In genomic region chr3:177538064-177538742, GRCh38 we compare ENCODE assay signal across 9 cellular contexts.
DNase-seq lines count a peak whose midpoint lies in the region; ATAC-seq, FAIRE-seq and TF ChIP-seq lines count a peak whose summit lies in the region.
"Had no signal": no experiment of that assay in that cellular context is flagged by ENCODE, and none has a peak within 500 bp of the region (broad histone marks: within the 10 kb centered on the region; RNA-seq: fewer than 3 reads in every experiment).

No MANE protein-coding gene starts in this region.

- TF ChIP-seq CTCF in VCaP (conservative IDR thresholded peaks at IDR 0.05) (no peak), gastrocnemius medialis (IDR thresholded peaks at IDR 0.05 in 4 of 5, conservative IDR thresholded peaks at IDR 0.05 in 1 of 5) (no peak)

- in situ Hi-C loops in gastrocnemius medialis (cut with MboI; ENCODE audit: low sequenced_read_pairs in 4 of 4) = no loop called here

- no peaks in the 10 kb centered on the region for H3K27me3 ChIP-seq in gastrocnemius medialis

- H3K4me1 ChIP-seq in gastrocnemius medialis = peaks cover 10 to 24% of the 10 kb centered on the region in 2 donors

- TF ChIP-seq POLR2A in H54 (IDR thresholded peaks at IDR 0.05; ENCODE audit: low read depth, low read length) = no peak
- TF ChIP-seq POLR2A in gastrocnemius medialis (IDR thresholded peaks at IDR 0.05) = no peak

- peak; percentile 20 for FAIRE-seq in H54 (lab: Jason Lieb, UNC)

- peak overlapping the region; percentile 91 for H3K27ac ChIP-seq in VCaP
- no peak overlapping the region for H3K27ac ChIP-seq in gastrocnemius medialis

- ATAC-seq in gastrocnemius medialis = peak; percentile 66 to 76
- ATAC-seq in GM21447 (IDR thresholded peaks at IDR 0.05; ENCODE audit: unreplicated experiment) = no peak

- intact Hi-C loops in gastrocnemius medialis (cut with DNase I; ENCODE audit: low total_unique reads) = no loop called here

- no peak overlapping the region for H3K4me3 ChIP-seq in gastrocnemius medialis

- H3K36me3 ChIP-seq in gastrocnemius medialis = no peaks in the 10 kb centered on the region

- no peak for DNase-seq in H54 (ENCODE audit: insufficient read length, low spot score)
- peak; percentile 77 for DNase-seq in globus pallidus (ENCODE audit: low spot score)
- DNase-seq in gastrocnemius medialis = peak; percentile 39 to 46
- no peak for DNase-seq in NCI-H774 (lab: John Stamatoyannopoulos, UW)
- DNase-seq in NCI-H187 (lab: John Stamatoyannopoulos, UW) = no peak
- no peak for DNase-seq in stimulated activated naive CD4-positive, alpha-beta T cell (lab: John Stamatoyannopoulos, UW)
- DNase-seq: activated CD4-positive, alpha-beta T cell treated with anti-CD3 and anti-CD28 coated beads, Interleukin-2, amount 50 U/mL, for 1 hour had no signal

- H3K9me3 ChIP-seq in gastrocnemius medialis = no peaks in the 10 kb centered on the region

Comparison
In these comparisons a context has a peak if more than half of its experiments do, and no peak if none do; other contexts are left out.
1. DNase-seq: peak in globus pallidus (single experiment) and gastrocnemius medialis (2 of 2); none in H54 (single experiment), NCI-H774 (single experiment), NCI-H187 (0 of 2) and stimulated activated naive CD4-positive, alpha-beta T cell (0 of 6).